12 cellular contexts compared by ENCODE assay signal in genomic region chr1:78606274-78606673, GRCh38.
"Had no signal": no experiment of that assay in that cellular context is flagged by ENCODE, and none has a peak within 500 bp of the region (broad histone marks: within the 10 kb centered on the region; RNA-seq: fewer than 3 reads in every experiment).

No MANE protein-coding gene starts in this region.

- H3K27me3 ChIP-seq: adrenal gland, suprapubic skin, vagina had no signal

- H3K36me3 ChIP-seq: adrenal gland, suprapubic skin, vagina had no signal

- DNase-seq: activated CD4-positive, alpha-beta T cell treated with anti-CD3 and anti-CD28 coated beads, Interleukin-2, amount 50 U/mL, for 4 hours; activated gamma-delta T cell; adrenal gland; dermis blood vessel endothelial cell; naive thymus-derived CD8-positive, alpha-beta T cell; retina; stimulated activated CD4-positive, alpha-beta T cell treated with anti-CD3 and anti-CD28 coated beads, Interleukin-2, amount 100 ng/mL, for 48 hours; SW 1271; T-helper 2 cell; trophoblast cell had no signal

- H3K4me3 ChIP-seq: adrenal gland, suprapubic skin, vagina had no signal

- H3K27ac ChIP-seq: adrenal gland, suprapubic skin, vagina had no signal

- H3K4me1 ChIP-seq: adrenal gland, suprapubic skin, vagina had no signal

- H3K9me3 ChIP-seq: adrenal gland, suprapubic skin, vagina had no signal

- ATAC-seq: naive thymus-derived CD8-positive, alpha-beta T cell had no signal
